18 cellular contexts compared by ENCODE assay signal in the genomic region with DNA sequence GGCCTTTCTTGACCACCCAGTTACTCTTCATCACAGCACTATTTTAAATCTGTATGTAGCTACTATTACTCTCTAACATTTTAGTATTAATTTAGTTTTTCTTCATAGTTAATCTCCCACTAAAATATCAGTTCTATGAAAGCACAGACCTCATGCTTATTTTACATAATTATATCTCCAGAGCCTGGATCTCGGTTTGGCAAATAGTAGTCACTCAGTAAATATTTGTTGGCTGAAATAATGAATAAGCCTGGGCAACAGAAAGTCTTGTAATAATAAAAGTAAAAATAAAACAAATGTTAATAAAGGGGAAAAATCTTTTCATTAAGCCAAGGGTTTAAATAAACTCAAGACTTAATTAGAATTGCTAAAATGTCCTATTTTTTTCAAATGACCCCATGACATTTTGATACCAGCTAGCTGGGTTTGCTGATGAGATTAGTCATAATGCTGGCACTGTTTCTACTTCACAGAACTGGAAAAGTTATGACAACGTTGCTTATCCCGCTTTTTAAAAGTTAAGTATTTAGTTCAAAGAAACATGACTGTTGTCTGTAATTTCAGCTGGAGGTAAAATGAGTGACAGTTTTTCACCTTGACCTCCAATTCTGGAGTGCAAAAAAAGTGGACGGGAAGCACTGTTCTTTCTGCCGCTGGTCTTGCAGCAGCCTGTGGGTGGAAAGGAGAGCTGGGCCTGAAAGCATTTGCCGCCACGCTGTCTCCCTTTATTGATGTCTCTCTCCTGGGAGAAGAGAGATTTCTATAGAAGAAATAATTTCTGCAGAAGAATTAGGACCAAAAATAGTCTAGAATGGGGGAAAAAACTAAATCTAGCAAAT.
A peak's percentile ranks its signal among the peaks of the same experiment; 100 is the strongest.
DNase-seq lines count a peak whose midpoint lies in the region; ATAC-seq and TF ChIP-seq lines count a peak whose summit lies in the region.
"Had no signal": no experiment of that assay in that cellular context is flagged by ENCODE, and none has a peak within 500 bp of the region (broad histone marks: within the 10 kb centered on the region; RNA-seq: fewer than 3 reads in every experiment).

No MANE protein-coding gene starts in this region.

- H3K27ac Mint-ChIP-seq in MCF 10A (ENCODE audit: low read depth, unreplicated experiment), result no peak overlapping the region

- POLR2A ChIA-PET in MCF 10A (lab: Yijun Ruan, JAX), result interaction anchor here (0.5 kb wide), 1 partner anchor 193 kb away, joined by 3 read pairs; no protein-coding TSS in a partner anchor

- H3K4me3 ChIP-seq in breast epithelium (no peak overlapping the region), epithelial cell of esophagus (ENCODE audit: low read length) (no peak overlapping the region), lower lobe of right lung (no peak overlapping the region), upper lobe of right lung (no peak overlapping the region), spleen (no peak overlapping the region)
- no peak overlapping the region for H3K4me3 ChIP-seq in effector memory CD4-positive, alpha-beta T cell (ENCODE audit: insufficient read depth, low read depth, low read length, poor library complexity, severe bottlenecking)
- H3K4me3 ChIP-seq: sigmoid colon had no signal

- TF ChIP-seq POLR2A in breast epithelium (IDR thresholded peaks at IDR 0.05), result no peak
- TF ChIP-seq POLR2A in spleen (IDR thresholded peaks at IDR 0.05), result no peak

- H3K9me3 ChIP-seq in breast epithelium, result no peaks in the 10 kb centered on the region
- H3K9me3 ChIP-seq in lower lobe of right lung, result no peaks in the 10 kb centered on the region
- no peaks in the 10 kb centered on the region for H3K9me3 ChIP-seq in upper lobe of right lung
- no peaks in the 10 kb centered on the region for H3K9me3 ChIP-seq in effector memory CD4-positive, alpha-beta T cell (ENCODE audit: control insufficient read depth, low read length)
- no peaks in the 10 kb centered on the region for H3K9me3 ChIP-seq in spleen
- H3K9me3 ChIP-seq: sigmoid colon had no signal

- TF ChIP-seq CTCF in breast epithelium (IDR thresholded peaks at IDR 0.05) (no peak), MCF 10A (IDR thresholded peaks at IDR 0.05; ENCODE audit: unreplicated experiment) (no peak), epithelial cell of esophagus (IDR thresholded peaks at IDR 0.05; ENCODE audit: insufficient read depth, low read depth, low read length, missing control alignments) (no peak), lower lobe of right lung (IDR thresholded peaks at IDR 0.05) (no peak), upper lobe of right lung (IDR thresholded peaks at IDR 0.05) (no peak), spleen (IDR thresholded peaks at IDR 0.05 in 8 of 11, conservative IDR thresholded peaks at IDR 0.05 in 3 of 11) (no peak)

- CTCF ChIA-PET in MCF 10A (lab: Yijun Ruan, JAX), result interaction anchor here (0.8 to 1.6 kb wide), 2 partner anchors 15 to 21 kb away, joined by 4 read pairs; no protein-coding TSS in a partner anchor

- 47 to 86% (median 76%) methylated on average over 7 of the region's 7 CpGs for WGBS in spleen, 5 donors

- H3K27ac ChIP-seq in breast epithelium, result peak overlapping the region; percentile 44 to 45
- peak overlapping the region; percentile 22 for H3K27ac ChIP-seq in lower lobe of right lung
- peak overlapping the region; percentile 12 for H3K27ac ChIP-seq in upper lobe of right lung
- H3K27ac ChIP-seq in effector memory CD4-positive, alpha-beta T cell (ENCODE audit: insufficient read depth, low read length, poor library complexity, severe bottlenecking), result no peak overlapping the region
- H3K27ac ChIP-seq in spleen, result no peak overlapping the region
- H3K27ac ChIP-seq: sigmoid colon had no signal

- no peaks in the 10 kb centered on the region for H3K27me3 Mint-ChIP-seq in MCF 10A (ENCODE audit: insufficient read depth, unreplicated experiment)

- no peaks in the 10 kb centered on the region for H3K36me3 ChIP-seq in breast epithelium
- no peaks in the 10 kb centered on the region for H3K36me3 ChIP-seq in lower lobe of right lung
- H3K36me3 ChIP-seq in upper lobe of right lung, result no peaks in the 10 kb centered on the region
- no peaks in the 10 kb centered on the region for H3K36me3 ChIP-seq in effector memory CD4-positive, alpha-beta T cell (ENCODE audit: control insufficient read depth, insufficient read depth, low read length)
- no peaks in the 10 kb centered on the region for H3K36me3 ChIP-seq in spleen
- H3K36me3 ChIP-seq: sigmoid colon had no signal

- intact Hi-C loops in breast epithelium (cut with DNase I; ENCODE audit: low total_unique reads) (no loop called here), MCF 10A (cut with micrococcal nuclease) (no loop called here), lower lobe of right lung (cut with DNase I) (no loop called here), upper lobe of right lung (cut with DNase I) (no loop called here), spleen (cut with DNase I; ENCODE audit: low total_unique reads) (no loop called here)

- no peaks in the 10 kb centered on the region for H3K27me3 ChIP-seq in breast epithelium
- no peaks in the 10 kb centered on the region for H3K27me3 ChIP-seq in lower lobe of right lung (ENCODE audit: low read depth)
- H3K27me3 ChIP-seq in upper lobe of right lung, result no peaks in the 10 kb centered on the region
- H3K27me3 ChIP-seq in effector memory CD4-positive, alpha-beta T cell (replicated peaks; ENCODE audit: control insufficient read depth, insufficient read depth, low read length, poor library complexity, severe bottlenecking), result no peaks in the 10 kb centered on the region
- H3K27me3 ChIP-seq in spleen (replicated peaks in 1 of 7), result no peaks in the 10 kb centered on the region
- H3K27me3 ChIP-seq: sigmoid colon had no signal

- peak in 1 of 2 donors; percentile 38 for ATAC-seq in lower lobe of right lung
- no peak for ATAC-seq in upper lobe of right lung
- ATAC-seq: HCT116, natural killer cell had no signal

- H3K4me1 Mint-ChIP-seq in MCF 10A (ENCODE audit: insufficient read depth, unreplicated experiment), result no peaks in the 10 kb centered on the region

- H3K9me3 Mint-ChIP-seq in MCF 10A (ENCODE audit: unreplicated experiment), result no peaks in the 10 kb centered on the region
- H3K9me3 Mint-ChIP-seq: natural killer cell had no signal

- no peaks in the 10 kb centered on the region for H3K4me1 ChIP-seq in breast epithelium
- H3K4me1 ChIP-seq in lower lobe of right lung, result peaks cover 26% of the 10 kb centered on the region
- peaks cover 27% of the 10 kb centered on the region for H3K4me1 ChIP-seq in upper lobe of right lung
- no peaks in the 10 kb centered on the region for H3K4me1 ChIP-seq in effector memory CD4-positive, alpha-beta T cell (ENCODE audit: control insufficient read depth, insufficient read depth, low read length, poor library complexity, severe bottlenecking)
- peaks cover 8 to 22% (median 15%) of the 10 kb centered on the region in 6 donors for H3K4me1 ChIP-seq in spleen

- peaks cover 6% of the 10 kb centered on the region for H3K36me3 Mint-ChIP-seq in MCF 10A (ENCODE audit: insufficient read depth, unreplicated experiment)
- H3K36me3 Mint-ChIP-seq: natural killer cell had no signal

- BruUV-seq in MCF 10A (replicated peaks; lab: Mats Ljungman, UMichigan), result no TSS peak

- DNase-seq in breast epithelium (ENCODE audit: low spot score in 2 of 2) (no peak), MCF 10A (ENCODE audit: unreplicated experiment) (no peak), epithelial cell of esophagus (ENCODE audit: low read depth) (peak; percentile 27), lower lobe of right lung (no peak), upper lobe of right lung (no peak), NCI-H526 (lab: John Stamatoyannopoulos, UW) (no peak), spleen (no peak)
- DNase-seq in effector memory CD4-positive, alpha-beta T cell, result no peak
- DNase-seq: activated CD4-positive, alpha-beta T cell treated with anti-CD3 and anti-CD28 coated beads, Interleukin-2, amount 50 U/mL, for 48 hours; effector CD4-positive, alpha-beta T cell; glutamatergic neuron; Karpas-422; natural killer cell; NCI-H2029; NCI-H748 treated with DMSO at 0.1 percent for 48 hours; sigmoid colon; T1000 had no signal

- H3K4me3 Mint-ChIP-seq in MCF 10A (ENCODE audit: unreplicated experiment), result no peak overlapping the region
- H3K4me3 Mint-ChIP-seq: natural killer cell had no signal

Comparison
In these comparisons a context has a peak if more than half of its experiments do, and no peak if none do; other contexts are left out.
1. H3K27ac ChIP-seq: peak in breast epithelium (2 of 2), lower lobe of right lung (single experiment) and upper lobe of right lung (single experiment); none in effector memory CD4-positive, alpha-beta T cell (single experiment) and spleen (0 of 8).